23 cellular contexts compared by ENCODE assay signal in genomic region chr13:109645831-109646230, GRCh38.
A peak's percentile ranks its signal among the peaks of the same experiment; 100 is the strongest.
DNase-seq lines count a peak whose midpoint lies in the region; ATAC-seq and TF ChIP-seq lines count a peak whose summit lies in the region.
"Had no signal": no experiment of that assay in that cellular context is flagged by ENCODE, and none has a peak within 500 bp of the region (broad histone marks: within the 10 kb centered on the region; RNA-seq: fewer than 3 reads in every experiment).

No MANE protein-coding gene starts in this region.

- H3K27me3 Mint-ChIP-seq in natural killer cell (ENCODE audit: low read depth in 2 of 2) = peaks cover 0 to 3% of the 10 kb centered on the region in 2 donors
- H3K27me3 Mint-ChIP-seq: stimulated activated naive CD8-positive, alpha-beta T cell treated with anti-CD3 and anti-CD28 coated beads, Interleukin-15, Interleukin-2, amounts not matched to agents 100 ng/mL and 50 ng/mL, for 24 hours; T-helper 17 cell had no signal

- H3K9me3 Mint-ChIP-seq in natural killer cell = peaks cover 2 to 3% of the 10 kb centered on the region in 2 donors

- peaks cover 8 to 10% of the 10 kb centered on the region in 2 donors for H3K4me1 Mint-ChIP-seq in natural killer cell
- H3K4me1 Mint-ChIP-seq: T-helper 17 cell had no signal

- H3K4me3 Mint-ChIP-seq in natural killer cell = peak overlapping the region; percentile 25
- H3K4me3 Mint-ChIP-seq: activated T-cell treated with anti-CD3 and anti-CD28 coated beads, Interleukin-2, amount 50 U/mL, for 24 hours; effector memory CD8-positive, alpha-beta T cell; stimulated activated naive CD8-positive, alpha-beta T cell treated with anti-CD3 and anti-CD28 coated beads, Interleukin-15, Interleukin-2, amounts not matched to agents 100 ng/mL and 50 ng/mL, for 24 hours; T-helper 17 cell had no signal

- ATAC-seq in GM19395 (IDR thresholded peaks at IDR 0.05; ENCODE audit: unreplicated experiment) (peak; percentile 11), natural killer cell (peak in 1 of 3 donors; percentile 76), HG03460 (IDR thresholded peaks at IDR 0.05; ENCODE audit: unreplicated experiment) (no peak), GM21786 (IDR thresholded peaks at IDR 0.05; ENCODE audit: unreplicated experiment) (no peak), HG02763 (IDR thresholded peaks at IDR 0.05; ENCODE audit: unreplicated experiment) (no peak)
- ATAC-seq: effector memory CD8-positive, alpha-beta T cell; left lobe of liver; right cardiac atrium; T-helper 17 cell had no signal

- TF ChIP-seq CTCF in natural killer cell (IDR thresholded peaks at IDR 0.05) = no peak

- H3K36me3 Mint-ChIP-seq in natural killer cell = peaks cover 8% of the 10 kb centered on the region

- DNase-seq in UCSD-AML1 (lab: John Stamatoyannopoulos, UW; ENCODE audit: unreplicated experiment) (peak; percentile 31), natural killer cell (no peak), NCI-H146 (lab: John Stamatoyannopoulos, UW) (no peak)
- DNase-seq: activated CD8-positive, alpha-beta memory T cell treated with anti-CD3 and anti-CD28 coated beads for 24 hours; activated naive CD4-positive, alpha-beta T cell; activated T-cell treated with anti-CD3 and anti-CD28 coated beads, Interleukin-2, amount 50 U/mL, for 24 hours; adrenal gland; colonic mucosa; effector memory CD8-positive, alpha-beta T cell; GDM1; mesendoderm; MG63; NCI-H526 treated with DMSO at 0.1 percent for 48 hours; right cardiac atrium; SK-N-SH; T-helper 17 cell; thyroid gland had no signal

- intact Hi-C loops in natural killer cell (cut with micrococcal nuclease) = no loop called here

- H3K27ac Mint-ChIP-seq in natural killer cell = peak overlapping the region in 1 of 2 donors; percentile 23
- H3K27ac Mint-ChIP-seq: activated T-cell treated with anti-CD3 and anti-CD28 coated beads, Interleukin-2, amount 50 U/mL, for 24 hours; effector memory CD8-positive, alpha-beta T cell; stimulated activated naive CD8-positive, alpha-beta T cell treated with anti-CD3 and anti-CD28 coated beads, Interleukin-15, Interleukin-2, amounts not matched to agents 100 ng/mL and 50 ng/mL, for 24 hours; T-helper 17 cell had no signal
